Comparison of ENCODE assay signal across 11 cellular contexts in genomic region chr3:111012388-111013248, GRCh38. TPM values are rescaled to one million over a fixed set of nuclear protein-coding genes. Genes with fewer than 3 reads are reported as not detected.
DNase-seq lines count a peak whose midpoint lies in the region; ATAC-seq, FAIRE-seq and TF ChIP-seq lines count a peak whose summit lies in the region.
"Had no signal": no experiment of that assay in that cellular context is flagged by ENCODE, and none has a peak within 500 bp of the region (broad histone marks: within the 10 kb centered on the region; RNA-seq: fewer than 3 reads in every experiment).

No MANE protein-coding gene starts in this region.

- H3K4me1 Mint-ChIP-seq in mesothelial cell of epicardium: peaks cover 4% of the 10 kb centered on the region

- H3K14ac ChIP-seq in mesenchymal stem cell (ENCODE audit: low read length in 2 of 2): no peak overlapping the region

- no peak overlapping the region for H3K9ac ChIP-seq in mesenchymal stem cell (ENCODE audit: low read length)

- no peak overlapping the region for H3K4ac ChIP-seq in mesenchymal stem cell (ENCODE audit: low read depth in 1 of 2, low read length in 2 of 2)

- H2BK5ac ChIP-seq in mesenchymal stem cell (ENCODE audit: low read depth, low read length, poor library complexity, severe bottlenecking): no peak overlapping the region

- 59 to 70% (median 64%) methylated on average over 6 to 7 of the region's 7 CpGs for WGBS in adrenal gland, 4 donors
- WGBS in mesenchymal stem cell: 70% methylated on average over 6 of the region's 7 CpGs
- 71 to 78% methylated on average over 6 of the region's 7 CpGs for WGBS in upper lobe of left lung, 2 donors

- no peak overlapping the region for H2BK15ac ChIP-seq in mesenchymal stem cell (ENCODE audit: low read depth, poor library complexity, severe bottlenecking)

- H3K9me3 ChIP-seq in adrenal gland (replicated peaks in 1 of 3): no peaks in the 10 kb centered on the region
- no peaks in the 10 kb centered on the region for H3K9me3 ChIP-seq in mesenchymal stem cell (ENCODE audit: control insufficient read depth, low read length)
- no peaks in the 10 kb centered on the region for H3K9me3 ChIP-seq in upper lobe of left lung
- H3K9me3 ChIP-seq: thoracic aorta had no signal

- H3K27ac ChIP-seq in adrenal gland (no peak overlapping the region), mesenchymal stem cell (ENCODE audit: low read length, poor library complexity, severe bottlenecking) (no peak overlapping the region), upper lobe of left lung (no peak overlapping the region)
- H3K27ac ChIP-seq: SK-N-MC, thoracic aorta had no signal

- H3K4me2 ChIP-seq in mesenchymal stem cell (ENCODE audit: low read length, poor library complexity, severe bottlenecking): no peak overlapping the region

- H3K36me3 ChIP-seq in adrenal gland (replicated peaks in 1 of 2) (no peaks in the 10 kb centered on the region), mesenchymal stem cell (ENCODE audit: control insufficient read depth in 1 of 2, insufficient read depth in 2 of 2, low read depth in 1 of 2, low read length in 2 of 2) (no peaks in the 10 kb centered on the region), upper lobe of left lung (no peaks in the 10 kb centered on the region)
- H3K36me3 ChIP-seq: thoracic aorta had no signal

- peaks cover under 1% of the 10 kb centered on the region for H3K36me3 Mint-ChIP-seq in mesothelial cell of epicardium

- no peaks in the 10 kb centered on the region for H3K4me1 ChIP-seq in adrenal gland (replicated peaks in 1 of 2)
- H3K4me1 ChIP-seq in mesenchymal stem cell (ENCODE audit: control insufficient read depth, insufficient read depth, low read depth, low read length): no peaks in the 10 kb centered on the region
- H3K4me1 ChIP-seq in upper lobe of left lung: no peaks in the 10 kb centered on the region

- no peaks in the 10 kb centered on the region for H3K27me3 Mint-ChIP-seq in mesothelial cell of epicardium (ENCODE audit: low read depth)

- FAIRE-seq in HTR-8/SVneo (lab: Jason Lieb, UNC): peak; percentile 52

- no peak overlapping the region for H2BK120ac ChIP-seq in mesenchymal stem cell (ENCODE audit: low read depth, low read length)

- TF ChIP-seq EP300 in upper lobe of left lung (IDR thresholded peaks at IDR 0.05): no peak

- intact Hi-C loops in adrenal gland (cut with DNase I): no loop called here

- no peak overlapping the region for H3K23ac ChIP-seq in mesenchymal stem cell (ENCODE audit: low read length in 2 of 2)

- H3K4me3 ChIP-seq in adrenal gland: no peak overlapping the region
- H3K4me3 ChIP-seq in mesenchymal stem cell (ENCODE audit: insufficient read depth in 1 of 2, low read depth in 1 of 2, low read length in 2 of 2): no peak overlapping the region
- no peak overlapping the region for H3K4me3 ChIP-seq in upper lobe of left lung
- H3K4me3 ChIP-seq: SK-N-MC, thoracic aorta had no signal

- no peak overlapping the region for H2AFZ ChIP-seq in mesenchymal stem cell (ENCODE audit: low read depth, low read length)

- H3K27ac Mint-ChIP-seq in mesothelial cell of epicardium: no peak overlapping the region

- no peak overlapping the region for H3K4me3 Mint-ChIP-seq in mesothelial cell of epicardium

- H3K79me1 ChIP-seq in mesenchymal stem cell (replicated peaks; ENCODE audit: low read length, poor library complexity, severe bottlenecking): no peaks in the 10 kb centered on the region

- no peaks in the 10 kb centered on the region for H3K27me3 ChIP-seq in adrenal gland
- no peaks in the 10 kb centered on the region for H3K27me3 ChIP-seq in mesenchymal stem cell (ENCODE audit: control insufficient read depth in 1 of 2, insufficient read depth in 1 of 2, low read length in 2 of 2)
- no peaks in the 10 kb centered on the region for H3K27me3 ChIP-seq in upper lobe of left lung

- no peak overlapping the region for H2AK5ac ChIP-seq in mesenchymal stem cell (ENCODE audit: low read length, severe bottlenecking)

- H2BK12ac ChIP-seq in mesenchymal stem cell (ENCODE audit: low read length in 2 of 2): no peak overlapping the region

- DNase-seq in DMS53 treated with DMSO at 0.1 percent for 48 hours (lab: John Stamatoyannopoulos, UW; ENCODE audit: unreplicated experiment): peak; percentile 22
- DNase-seq in HTR-8/SVneo (ENCODE audit: insufficient read length, low spot score): no peak
- DNase-seq in adrenal gland: peak in 5 of 7 donors; percentile 16 to 37 (median 25)
- DNase-seq in mesenchymal stem cell: peak; percentile 10
- no peak for DNase-seq in mesothelial cell of epicardium (ENCODE audit: low spot score in 2 of 2, unreplicated experiment in 2 of 2)
- no peak for DNase-seq in upper lobe of left lung
- no peak for DNase-seq in NCI-H2081 (lab: John Stamatoyannopoulos, UW)
- DNase-seq: activated effector memory CD4-positive, alpha-beta T cell treated with Interleukin-2 at 50 U/mL for 16 hours had no signal

- TF ChIP-seq CTCF in adrenal gland (IDR thresholded peaks at IDR 0.05) (peak in 5 of 6 experiments; percentile 18 to 43 (median 29)), mesothelial cell of epicardium (IDR thresholded peaks at IDR 0.05; ENCODE audit: unreplicated experiment) (no peak), upper lobe of left lung (IDR thresholded peaks at IDR 0.05) (no peak)

- ATAC-seq in upper lobe of left lung (ENCODE audit: low FRiP score in 2 of 2) (no peak), HG03354 (IDR thresholded peaks at IDR 0.05; ENCODE audit: poor library complexity, severe bottlenecking, unreplicated experiment) (no peak)

- H3K18ac ChIP-seq in mesenchymal stem cell (ENCODE audit: low read depth in 1 of 2, low read length in 2 of 2): no peak overlapping the region

- no peak overlapping the region for H4K8ac ChIP-seq in mesenchymal stem cell (ENCODE audit: low read length)

- H4K91ac ChIP-seq in mesenchymal stem cell (ENCODE audit: low read length): no peak overlapping the region

- no peaks in the 10 kb centered on the region for H3K9me3 Mint-ChIP-seq in mesothelial cell of epicardium

- TF ChIP-seq POLR2A in adrenal gland (IDR thresholded peaks at IDR 0.05) (no peak), upper lobe of left lung (IDR thresholded peaks at IDR 0.05) (no peak)

RNA-seq across cellular contexts. Expression of gene NECTIN3, which starts 59.0 kb away (rescaled TPM):
- total RNA-seq in adrenal gland: 10 to 100 TPM in 7 of 8 donors, 1 to 10 TPM in 1; 9.1 to 22.7 (median 15.2) TPM
- polyA plus RNA-seq in adrenal gland: 10 to 100 TPM in 1 of 3 donors, 1 to 10 TPM in 2; 1.3 to 31.5 (median 1.6) TPM
- polyA plus RNA-seq in mesenchymal stem cell (2013, experiment 1 of 2): 29.5 TPM
- polyA plus RNA-seq in mesenchymal stem cell (2013, experiment 2 of 2): 31.6 TPM
- total RNA-seq in mesothelial cell of epicardium: 26.1 to 28.3 TPM (median 27.3 TPM) in 3 replicates
- total RNA-seq in upper lobe of left lung: 10 to 100 TPM in 4 of 6 donors, 1 to 10 TPM in 2; 6.3 to 31.6 (median 22.1) TPM

Comparison
In these comparisons a context has a peak if more than half of its experiments do, and no peak if none do; other contexts are left out.
1. DNase-seq: peak in DMS53 treated with DMSO at 0.1 percent for 48 hours (single experiment), adrenal gland (5 of 7) and mesenchymal stem cell (single experiment); none in HTR-8/SVneo (single experiment), mesothelial cell of epicardium (0 of 2), upper lobe of left lung (0 of 2) and NCI-H2081 (0 of 2).
2. CTCF ChIP-seq: peak in adrenal gland (5 of 6); none in mesothelial cell of epicardium (single experiment) and upper lobe of left lung (0 of 6).